In the genomic region with DNA sequence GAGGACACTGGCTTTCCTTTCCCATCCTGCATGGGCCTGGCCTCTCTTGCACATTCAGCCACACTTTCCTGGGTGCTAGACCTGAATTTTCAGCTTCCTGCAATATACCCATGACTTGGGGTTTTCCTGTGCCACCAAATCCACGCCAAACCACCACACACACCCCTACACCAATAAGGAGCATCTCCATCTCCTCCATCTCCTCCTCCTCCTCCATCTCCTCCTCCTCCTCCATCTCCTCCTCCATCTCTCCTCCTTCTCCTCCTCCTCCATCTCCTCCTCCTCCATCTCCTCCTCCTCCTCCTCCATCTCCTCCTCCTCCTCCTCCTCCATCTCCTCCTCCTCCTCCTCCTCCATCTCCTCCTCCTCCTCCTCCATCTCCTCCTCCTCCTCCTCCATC, we compare ENCODE assay signal across 13 cellular contexts. TPM values are rescaled to one million over a fixed set of nuclear protein-coding genes. Genes with fewer than 3 reads are reported as not detected.
"Had no signal": no experiment of that assay in that cellular context is flagged by ENCODE, and none has a peak within 500 bp of the region (broad histone marks: within the 10 kb centered on the region; RNA-seq: fewer than 3 reads in every experiment).

No MANE protein-coding gene starts in this region.

RNA-seq across cellular contexts. Expression of gene SERPINE3, which starts 51.2 kb away (rescaled TPM):
- total RNA-seq: activated B cell treated with CpG ODN at 0.5 μM for 24 hours; activated CD4-positive, alpha-beta memory T cell treated with anti-CD3 and anti-CD28 coated beads for 36 hours; activated CD4-positive, alpha-beta memory T cell treated with anti-CD3 and anti-CD28 coated beads, Interleukin-2, amount 10 ng/mL, durations not matched to agents 7 days and 5 days; activated CD4-positive, alpha-beta T cell treated with anti-CD3 and anti-CD28 coated beads for 36 hours; activated CD4-positive, alpha-beta T cell treated with anti-CD3 and anti-CD28 coated beads, Interleukin-2, amount 10 ng/mL, durations not matched to agents 24 days and 14 days; activated CD4-positive, alpha-beta T cell treated with anti-CD3 and anti-CD28 coated beads, Interleukin-2, amount 10 ng/mL, durations not matched to agents 7 days and 5 days; activated CD8-positive, alpha-beta memory T cell treated with anti-CD3 and anti-CD28 coated beads for 36 hours; activated CD8-positive, alpha-beta memory T cell treated with anti-CD3 and anti-CD28 coated beads, Interleukin-2, amount 10 ng/mL, durations not matched to agents 7 days and 5 days; activated CD8-positive, alpha-beta T cell treated with anti-CD3 and anti-CD28 coated beads for 36 hours; activated CD8-positive, alpha-beta T cell treated with anti-CD3 and anti-CD28 coated beads, Interleukin-2, amount 10 ng/mL, durations not matched to agents 7 days and 5 days; T-helper 1 cell treated with Interleukin-12 subunit alpha and Interleukin-12 subunit beta and Interleukin-4 antibody, amounts not matched to agents 30 ng/mL and 1 ng/mL, for 36 hours; T-helper 17 cell; T-helper 2 cell treated with Interferon-gamma antibody and Interleukin-4, amounts not matched to agents 100 ng/mL and 5 ng/mL, for 36 hours had no signal
